ENCODE assay signal across 22 cellular contexts in genomic region chr5:78102498-78102897, GRCh38.
A peak's percentile ranks its signal among the peaks of the same experiment; 100 is the strongest.
DNase-seq lines count a peak whose midpoint lies in the region; ATAC-seq and TF ChIP-seq lines count a peak whose summit lies in the region.
"Had no signal": no experiment of that assay in that cellular context is flagged by ENCODE, and none has a peak within 500 bp of the region (broad histone marks: within the 10 kb centered on the region; RNA-seq: fewer than 3 reads in every experiment).

No MANE protein-coding gene starts in this region.

- peaks cover 33 to 44% (median 34%) of the 10 kb centered on the region in 3 donors for H3K4me1 Mint-ChIP-seq in naive B cell

- TF ChIP-seq CTCF in RWPE2 (IDR thresholded peaks at IDR 0.05; ENCODE audit: poor library complexity, severe bottlenecking) (no peak), epithelial cell of esophagus (IDR thresholded peaks at IDR 0.05; ENCODE audit: insufficient read depth, low read depth, low read length, missing control alignments) (no peak)

- H3K4me3 Mint-ChIP-seq in naive B cell: peak overlapping the region in 7 of 8 donors; percentile 0 to 80 (median 33)
- H3K4me3 Mint-ChIP-seq: CD8-positive, alpha-beta memory T cell had no signal

- peaks cover 0 to 8% (median 2%) of the 10 kb centered on the region in 7 donors for H3K9me3 Mint-ChIP-seq in naive B cell
- H3K9me3 Mint-ChIP-seq: CD8-positive, alpha-beta memory T cell had no signal

- ATAC-seq in RWPE2 (ENCODE audit: low read depth) (peak; percentile 70; the same call in 1 of the 3 replicates), naive B cell (ENCODE audit: low read depth in 2 of 2) (no peak)
- ATAC-seq: Panc1 had no signal

- H3K36me3 Mint-ChIP-seq in naive B cell: peaks cover 26 to 30% of the 10 kb centered on the region in 2 donors

- no peak overlapping the region for H3K27ac ChIP-seq in RWPE2 (ENCODE audit: poor library complexity, severe bottlenecking)
- H3K27ac ChIP-seq: C4-2B, SJSA1 had no signal

- H3K27ac Mint-ChIP-seq in naive B cell: peak overlapping the region; percentile 7 to 79 (median 43)
- H3K27ac Mint-ChIP-seq: CD8-positive, alpha-beta memory T cell had no signal

- H3K36me3 ChIP-seq in RWPE2 (ENCODE audit: low read depth): peaks cover 38% of the 10 kb centered on the region

- H3K4me3 ChIP-seq in RWPE2 (ENCODE audit: severe bottlenecking) (no peak overlapping the region), epithelial cell of esophagus (ENCODE audit: low read length) (no peak overlapping the region)
- H3K4me3 ChIP-seq: SJSA1 had no signal

- no peaks in the 10 kb centered on the region for H3K27me3 Mint-ChIP-seq in naive B cell
- H3K27me3 Mint-ChIP-seq: CD8-positive, alpha-beta memory T cell had no signal

- peaks cover 10% of the 10 kb centered on the region for H3K4me1 ChIP-seq in RWPE2 (ENCODE audit: insufficient read depth, poor library complexity, severe bottlenecking)

- no peaks in the 10 kb centered on the region for H3K9me3 ChIP-seq in RWPE2 (ENCODE audit: severe bottlenecking)
- H3K9me3 ChIP-seq: SJSA1 had no signal

- DNase-seq in EH (ENCODE audit: low read depth) (peak; percentile 9), RWPE2 (ENCODE audit: low spot score) (no peak), epithelial cell of esophagus (ENCODE audit: low read depth) (peak; percentile 39), naive B cell (no peak), DMS153 treated with DMSO at 0.1 percent for 48 hours (lab: John Stamatoyannopoulos, UW; ENCODE audit: unreplicated experiment) (no peak), COLO829 (ENCODE audit: low spot score) (no peak), Kasumi-1 (lab: John Stamatoyannopoulos, UW) (no peak)
- DNase-seq: AML-193; CD8-positive, alpha-beta memory T cell; DMS53; GOT3; HCEC 1CT; KG1; NCI-H1092 treated with DMSO at 0.1 percent for 48 hours; NCI-H1436 treated with DMSO at 0.1 percent for 48 hours; NCI-H2029; NCI-H226; NCI-H524; NCI-H82 had no signal

- no peaks in the 10 kb centered on the region for H3K27me3 ChIP-seq in RWPE2 (ENCODE audit: insufficient read depth, poor library complexity, severe bottlenecking)
- H3K27me3 ChIP-seq: SJSA1 had no signal

Comparison
In these comparisons a context has a peak if more than half of its experiments do, and no peak if none do; other contexts are left out.
1. DNase-seq: peak in EH (single experiment) and epithelial cell of esophagus (single experiment); none in RWPE2 (single experiment), naive B cell (single experiment), DMS153 treated with DMSO at 0.1 percent for 48 hours (single experiment), COLO829 (single experiment) and Kasumi-1 (0 of 2).